21 cellular contexts compared by ENCODE assay signal in genomic region chr18:45119888-45120287, GRCh38.
DNase-seq lines count a peak whose midpoint lies in the region; TF ChIP-seq lines count a peak whose summit lies in the region.
"Had no signal": no experiment of that assay in that cellular context is flagged by ENCODE, and none has a peak within 500 bp of the region (broad histone marks: within the 10 kb centered on the region; RNA-seq: fewer than 3 reads in every experiment).

No MANE protein-coding gene starts in this region.

- TF ChIP-seq CTCF in nephron (IDR thresholded peaks at IDR 0.05; ENCODE audit: unreplicated experiment in 3 of 3): no peak
- no peak for TF ChIP-seq CTCF in lower leg skin (IDR thresholded peaks at IDR 0.05)

- peak; percentile 53 for DNase-seq in NCI-H1105 treated with DMSO at 0.1 percent for 48 hours (lab: John Stamatoyannopoulos, UW)
- DNase-seq in NCI-H1105 (lab: John Stamatoyannopoulos, UW): no peak
- DNase-seq in NCI-H2171 (lab: John Stamatoyannopoulos, UW): peak; percentile 58
- DNase-seq in NCI-H82 treated with DMSO at 0.1 percent for 48 hours (lab: John Stamatoyannopoulos, UW; ENCODE audit: unreplicated experiment): peak; percentile 53
- DNase-seq in NCI-H2196 (lab: John Stamatoyannopoulos, UW; ENCODE audit: unreplicated experiment): no peak
- no peak for DNase-seq in pons (ENCODE audit: low spot score)
- DNase-seq in lower leg skin (ENCODE audit: low spot score in 2 of 2): no peak
- DNase-seq: ACHN; Calu3; CD8-positive, alpha-beta T cell; DMS53; GDM1; KBM-7; NCI-H187 treated with DMSO at 0.1 percent for 48 hours; NCI-H2107; NCI-H774; SHP77; T-cell had no signal

- no peak for TF ChIP-seq POLR2A in lower leg skin (IDR thresholded peaks at IDR 0.05)

- no peaks in the 10 kb centered on the region for H3K27me3 Mint-ChIP-seq in nephron (ENCODE audit: low read depth)

- H3K4me1 Mint-ChIP-seq in nephron: peaks cover 27% of the 10 kb centered on the region
- H3K4me1 Mint-ChIP-seq: T-cell had no signal

- no peaks in the 10 kb centered on the region for H3K36me3 Mint-ChIP-seq in nephron (ENCODE audit: low read depth)
- H3K36me3 Mint-ChIP-seq: CD8-positive, alpha-beta T cell; T-cell had no signal

- WGBS in lower leg skin, 2 donors: 60 to 62% methylated on average over 3 of the region's 3 CpGs

- no peaks in the 10 kb centered on the region for H3K9me3 Mint-ChIP-seq in nephron
- H3K9me3 Mint-ChIP-seq: CD8-positive, alpha-beta T cell; T-cell had no signal

- no peak overlapping the region for H3K4me3 Mint-ChIP-seq in nephron
- H3K4me3 Mint-ChIP-seq: CD8-positive, alpha-beta T cell; T-cell had no signal

- peak overlapping the region in 2 of 3 experiments; percentile 29 to 72 for H3K27ac Mint-ChIP-seq in nephron
- H3K27ac Mint-ChIP-seq: CD8-positive, alpha-beta T cell; T-cell had no signal

- intact Hi-C loops in lower leg skin (cut with DNase I; ENCODE audit: low total_unique reads): no loop called here

- H3K4me3 ChIP-seq in lower leg skin (ENCODE audit: low read depth, poor library complexity, severe bottlenecking): no peak overlapping the region
- H3K4me3 ChIP-seq: BLaER1 treated with 17β-estradiol and CSF1 and Interleukin-3, amounts not matched to agents 10 nM and 100 nM; SK-N-MC had no signal

Comparison
In these comparisons a context has a peak if more than half of its experiments do, and no peak if none do; other contexts are left out.
1. DNase-seq: peak in NCI-H1105 treated with DMSO at 0.1 percent for 48 hours (single experiment), NCI-H2171 (single experiment) and NCI-H82 treated with DMSO at 0.1 percent for 48 hours (single experiment); none in NCI-H1105 (single experiment), NCI-H2196 (single experiment), pons (single experiment) and lower leg skin (0 of 2).